Comparison of ENCODE assay signal across 25 cellular contexts in genomic region chr21:27569091-27569490, GRCh38.
DNase-seq lines count a peak whose midpoint lies in the region; ATAC-seq, FAIRE-seq and TF ChIP-seq lines count a peak whose summit lies in the region.
"Had no signal": no experiment of that assay in that cellular context is flagged by ENCODE, and none has a peak within 500 bp of the region (broad histone marks: within the 10 kb centered on the region; RNA-seq: fewer than 3 reads in every experiment).

No MANE protein-coding gene starts in this region.

- no peak for ATAC-seq in PC-3
- ATAC-seq in stimulated activated memory B cell treated with anti-CD40 and anti-IgM and Interleukin-4, amounts not matched to agents 10 μg/mL and 1 μg/mL and 100 μg/mL, for 72 hours, result no peak
- ATAC-seq: gastroesophageal sphincter, mucosa of descending colon had no signal

- H3K9me2 ChIP-seq in PC-3 (replicated peaks; ENCODE audit: low read length), result no peaks in the 10 kb centered on the region

- H3K4me3 ChIP-seq in breast epithelium (no peak overlapping the region), keratinocyte (ENCODE audit: control insufficient read depth in 2 of 3, extremely low read depth in 1 of 3, insufficient read depth in 2 of 3, low read depth in 1 of 3, low read length in 3 of 3) (peak overlapping the region in 2 of 3 experiments; percentile 30 to 44), PC-3 (ENCODE audit: low read length) (no peak overlapping the region)
- H3K4me3 ChIP-seq: gastroesophageal sphincter, mucosa of descending colon, upper lobe of left lung had no signal

- H3K4me1 ChIP-seq in breast epithelium (no peaks in the 10 kb centered on the region), keratinocyte (ENCODE audit: control insufficient read depth, extremely low read depth, insufficient read depth, low read length) (peaks cover 45% of the 10 kb centered on the region), PC-3 (ENCODE audit: insufficient read depth, low read length) (peaks cover 21% of the 10 kb centered on the region)
- H3K4me1 ChIP-seq: upper lobe of left lung had no signal

- TF ChIP-seq POLR2A in breast epithelium (IDR thresholded peaks at IDR 0.05), result no peak
- no peak for TF ChIP-seq POLR2A in GM12892 (IDR thresholded peaks at IDR 0.05; ENCODE audit: low read depth, low read length)

- H3F3A ChIP-seq in PC-3 (ENCODE audit: low read length, unreplicated experiment), result no peaks in the 10 kb centered on the region

- no peaks in the 10 kb centered on the region for H3K27me3 ChIP-seq in breast epithelium
- H3K27me3 ChIP-seq in keratinocyte (ENCODE audit: control insufficient read depth, extremely low read depth, insufficient read depth, low read length), result no peaks in the 10 kb centered on the region
- H3K27me3 ChIP-seq in PC-3 (ENCODE audit: low read length), result no peaks in the 10 kb centered on the region
- H3K27me3 ChIP-seq: gastroesophageal sphincter, upper lobe of left lung had no signal

- dilution Hi-C loops in keratinocyte (cut with MboI; ENCODE audit: extremely low pct_ligation_motif_present, low sequenced_read_pairs), result no loop called here

- H2AFZ ChIP-seq in keratinocyte (ENCODE audit: control insufficient read depth, low read length), result no peak overlapping the region
- H2AFZ ChIP-seq in PC-3 (ENCODE audit: low read length), result no peak overlapping the region

- no peaks in the 10 kb centered on the region for H4K20me1 ChIP-seq in keratinocyte (ENCODE audit: control insufficient read depth, extremely low read depth, insufficient read depth, low read length)
- H4K20me1 ChIP-seq in PC-3 (ENCODE audit: low read length), result no peaks in the 10 kb centered on the region

- FAIRE-seq in keratinocyte (lab: Jason Lieb, UNC) (no peak), GM12892 (lab: Jason Lieb, UNC) (no peak)
- FAIRE-seq: GM18507, islet of Langerhans had no signal

- no peaks in the 10 kb centered on the region for H3K27me3 Mint-ChIP-seq in MCF 10A (ENCODE audit: insufficient read depth, unreplicated experiment)
- no peaks in the 10 kb centered on the region for H3K27me3 Mint-ChIP-seq in activated CD4-positive, alpha-beta T cell treated with anti-CD3 and anti-CD28 coated beads, Interleukin-2, amount 10 ng/mL, durations not matched to agents 24 days and 14 days
- no peaks in the 10 kb centered on the region for H3K27me3 Mint-ChIP-seq in stimulated activated memory B cell treated with anti-CD40 and anti-IgM and Interleukin-4, amounts not matched to agents 10 μg/mL and 1 μg/mL and 100 μg/mL, for 72 hours
- H3K27me3 Mint-ChIP-seq: activated naive CD4-positive, alpha-beta T cell treated with anti-CD3 and anti-CD28 coated beads, Interleukin-2, amount 10 ng/mL, durations not matched to agents 7 days and 5 days; progenitor cell of endocrine pancreas had no signal

- BruUV-seq in MCF 10A (replicated peaks; lab: Mats Ljungman, UMichigan) (no TSS peak), PC-3 (replicated peaks; lab: Mats Ljungman, UMichigan) (no TSS peak)

- no peaks in the 10 kb centered on the region for H3K9me1 ChIP-seq in keratinocyte (ENCODE audit: control insufficient read depth, extremely low read depth, insufficient read depth, low read length)

- H3K79me2 ChIP-seq in keratinocyte (ENCODE audit: control insufficient read depth, insufficient read depth, low read length) (no peaks in the 10 kb centered on the region), PC-3 (ENCODE audit: low read length) (no peaks in the 10 kb centered on the region)

- no peaks in the 10 kb centered on the region for H3K36me3 ChIP-seq in breast epithelium
- H3K36me3 ChIP-seq in keratinocyte (ENCODE audit: control insufficient read depth in 2 of 2, extremely low read depth in 1 of 2, insufficient read depth in 2 of 2, low read length in 2 of 2), result no peaks in the 10 kb centered on the region
- no peaks in the 10 kb centered on the region for H3K36me3 ChIP-seq in PC-3 (ENCODE audit: low read depth, low read length)
- H3K36me3 ChIP-seq: gastroesophageal sphincter, upper lobe of left lung, WERI-Rb-1 had no signal

- H3K36me3 Mint-ChIP-seq in MCF 10A (ENCODE audit: insufficient read depth, unreplicated experiment), result no peaks in the 10 kb centered on the region
- no peaks in the 10 kb centered on the region for H3K36me3 Mint-ChIP-seq in activated CD4-positive, alpha-beta T cell treated with anti-CD3 and anti-CD28 coated beads, Interleukin-2, amount 10 ng/mL, durations not matched to agents 24 days and 14 days (ENCODE audit: low read depth)
- no peaks in the 10 kb centered on the region for H3K36me3 Mint-ChIP-seq in stimulated activated memory B cell treated with anti-CD40 and anti-IgM and Interleukin-4, amounts not matched to agents 10 μg/mL and 1 μg/mL and 100 μg/mL, for 72 hours
- H3K36me3 Mint-ChIP-seq: activated naive CD4-positive, alpha-beta T cell treated with anti-CD3 and anti-CD28 coated beads, Interleukin-2, amount 10 ng/mL, durations not matched to agents 7 days and 5 days; CD4-positive, alpha-beta memory T cell had no signal

- peak overlapping the region; percentile 85 for H3K27ac Mint-ChIP-seq in MCF 10A (ENCODE audit: low read depth, unreplicated experiment)
- no peak overlapping the region for H3K27ac Mint-ChIP-seq in activated CD4-positive, alpha-beta T cell treated with anti-CD3 and anti-CD28 coated beads, Interleukin-2, amount 10 ng/mL, durations not matched to agents 24 days and 14 days
- no peak overlapping the region for H3K27ac Mint-ChIP-seq in stimulated activated memory B cell treated with anti-CD40 and anti-IgM and Interleukin-4, amounts not matched to agents 10 μg/mL and 1 μg/mL and 100 μg/mL, for 72 hours
- H3K27ac Mint-ChIP-seq: activated naive CD4-positive, alpha-beta T cell treated with anti-CD3 and anti-CD28 coated beads, Interleukin-2, amount 10 ng/mL, durations not matched to agents 7 days and 5 days; CD4-positive, alpha-beta memory T cell; progenitor cell of endocrine pancreas had no signal

- CTCF ChIA-PET in MCF 10A (lab: Yijun Ruan, JAX), result interaction anchor here (0.7 to 2.6 kb wide), 6 partner anchors 10 to 1176 kb away, joined by 3 to 14 read pairs (median 4); no protein-coding TSS in a partner anchor
- CTCF ChIA-PET in PC-3 (lab: Charles Lee), result no interaction called here

- H3K4me2 ChIP-seq in keratinocyte (ENCODE audit: control insufficient read depth, extremely low read depth, insufficient read depth, low read depth, low read length) (peak overlapping the region; percentile 71), PC-3 (ENCODE audit: low read length) (no peak overlapping the region)

- peak overlapping the region; percentile 81 for H3K9ac ChIP-seq in keratinocyte (ENCODE audit: control insufficient read depth, extremely low read depth, insufficient read depth, low read length)
- H3K9ac ChIP-seq in PC-3 (ENCODE audit: low read length), result no peak overlapping the region

- intact Hi-C loops in MCF 10A (cut with micrococcal nuclease) (no loop called here), breast epithelium (cut with DNase I; ENCODE audit: low total_unique reads) (no loop called here), PC-3 (cut with micrococcal nuclease) (loop anchor here (10.0 kb wide), 2 partner anchors 354 to 604 kb away; partner anchors contain the start of gene ADAMTS5)
- intact Hi-C loops in activated CD4-positive, alpha-beta T cell treated with anti-CD3 and anti-CD28 coated beads, Interleukin-2, amount 10 ng/mL, durations not matched to agents 24 days and 14 days (cut with micrococcal nuclease), result loop anchor here (10.0 kb wide), 1 partner anchor 1176 kb away; no protein-coding TSS in a partner anchor

- H3K27ac ChIP-seq in breast epithelium (no peak overlapping the region), keratinocyte (ENCODE audit: control insufficient read depth, insufficient read depth, low read length) (peak overlapping the region; percentile 96), PC-3 (ENCODE audit: low read length) (no peak overlapping the region)
- H3K27ac ChIP-seq: WERI-Rb-1 had no signal

- TF ChIP-seq CTCF in MCF 10A (IDR thresholded peaks at IDR 0.05; ENCODE audit: unreplicated experiment) (no peak), breast epithelium (IDR thresholded peaks at IDR 0.05) (no peak), keratinocyte (optimal IDR thresholded peaks at IDR 0.05 in 1 of 3, IDR thresholded peaks at IDR 0.05 in 1 of 3, conservative IDR thresholded peaks at IDR 0.05 in 1 of 3; ENCODE audit: extremely low read depth in 1 of 3, insufficient read depth in 2 of 3, low read length in 3 of 3) (no peak), PC-3 (conservative IDR thresholded peaks at IDR 0.05; ENCODE audit: low read depth, low read length) (no peak)

- H3K4me3 Mint-ChIP-seq in MCF 10A (ENCODE audit: unreplicated experiment), result no peak overlapping the region
- H3K4me3 Mint-ChIP-seq in activated CD4-positive, alpha-beta T cell treated with anti-CD3 and anti-CD28 coated beads, Interleukin-2, amount 10 ng/mL, durations not matched to agents 24 days and 14 days, result no peak overlapping the region
- no peak overlapping the region for H3K4me3 Mint-ChIP-seq in stimulated activated memory B cell treated with anti-CD40 and anti-IgM and Interleukin-4, amounts not matched to agents 10 μg/mL and 1 μg/mL and 100 μg/mL, for 72 hours
- H3K4me3 Mint-ChIP-seq: activated naive CD4-positive, alpha-beta T cell treated with anti-CD3 and anti-CD28 coated beads, Interleukin-2, amount 10 ng/mL, durations not matched to agents 7 days and 5 days; CD4-positive, alpha-beta memory T cell had no signal

- no peaks in the 10 kb centered on the region for H3K9me3 ChIP-seq in breast epithelium
- no peaks in the 10 kb centered on the region for H3K9me3 ChIP-seq in keratinocyte (ENCODE audit: control insufficient read depth, low read depth, low read length)
- no peaks in the 10 kb centered on the region for H3K9me3 ChIP-seq in PC-3 (ENCODE audit: low read length)
- H3K9me3 ChIP-seq: gastroesophageal sphincter, mucosa of descending colon, upper lobe of left lung had no signal

- peaks cover 37% of the 10 kb centered on the region for H3K4me1 Mint-ChIP-seq in MCF 10A (ENCODE audit: insufficient read depth, unreplicated experiment)
- no peaks in the 10 kb centered on the region for H3K4me1 Mint-ChIP-seq in activated CD4-positive, alpha-beta T cell treated with anti-CD3 and anti-CD28 coated beads, Interleukin-2, amount 10 ng/mL, durations not matched to agents 24 days and 14 days
- H3K4me1 Mint-ChIP-seq in stimulated activated memory B cell treated with anti-CD40 and anti-IgM and Interleukin-4, amounts not matched to agents 10 μg/mL and 1 μg/mL and 100 μg/mL, for 72 hours, result no peaks in the 10 kb centered on the region
- H3K4me1 Mint-ChIP-seq: activated naive CD4-positive, alpha-beta T cell treated with anti-CD3 and anti-CD28 coated beads, Interleukin-2, amount 10 ng/mL, durations not matched to agents 7 days and 5 days; CD4-positive, alpha-beta memory T cell had no signal

- peaks cover 8% of the 10 kb centered on the region for H3K9me3 Mint-ChIP-seq in MCF 10A (ENCODE audit: unreplicated experiment)
- no peaks in the 10 kb centered on the region for H3K9me3 Mint-ChIP-seq in activated CD4-positive, alpha-beta T cell treated with anti-CD3 and anti-CD28 coated beads, Interleukin-2, amount 10 ng/mL, durations not matched to agents 24 days and 14 days
- peaks cover 6% of the 10 kb centered on the region for H3K9me3 Mint-ChIP-seq in stimulated activated memory B cell treated with anti-CD40 and anti-IgM and Interleukin-4, amounts not matched to agents 10 μg/mL and 1 μg/mL and 100 μg/mL, for 72 hours

- POLR2A ChIA-PET in MCF 10A (lab: Yijun Ruan, JAX), result no interaction called here
- POLR2A ChIA-PET in PC-3 (lab: Charles Lee; ENCODE audit: unreplicated experiment), result no interaction called here

- DNase-seq in MCF 10A (ENCODE audit: unreplicated experiment), result no peak
- no peak for DNase-seq in breast epithelium (ENCODE audit: low spot score in 2 of 2)
- peak; percentile 26 for DNase-seq in dedifferentiated amniotic fluid mesenchymal stem cell (ENCODE audit: extremely low spot score)
- DNase-seq in keratinocyte (ENCODE audit: low read depth, low spot score), result no peak
- no peak for DNase-seq in PC-3
- DNase-seq in activated CD4-positive, alpha-beta T cell treated with anti-CD3 and anti-CD28 coated beads, Interleukin-2, amount 10 ng/mL, durations not matched to agents 24 days and 14 days, result no peak
- no peak for DNase-seq in GM12892 (ENCODE audit: insufficient read length)
- DNase-seq: 8988T; activated naive CD4-positive, alpha-beta T cell treated with anti-CD3 and anti-CD28 coated beads, Interleukin-2, amount 10 ng/mL, durations not matched to agents 7 days and 5 days; AML-193; amygdala; CD4-positive, alpha-beta memory T cell; GOT3; Karpas-422; mucosa of descending colon; NCI-H187; NCI-H2171 treated with DMSO at 0.1 percent for 48 hours; NCI-H526; upper lobe of left lung; WERI-Rb-1 had no signal

Comparison
In these comparisons a context has a peak if more than half of its experiments do, and no peak if none do; other contexts are left out.
1. H3K4me3 ChIP-seq: peak in keratinocyte (2 of 3); none in breast epithelium (0 of 3) and PC-3 (single experiment).
2. intact Hi-C loops: an anchor here in PC-3 (10.0 kb wide) and activated CD4-positive, alpha-beta T cell treated with anti-CD3 and anti-CD28 coated beads, Interleukin-2, amount 10 ng/mL, durations not matched to agents 24 days and 14 days (10.0 kb wide); none called in MCF 10A and breast epithelium.